Comparison of ENCODE assay signal across 8 cellular contexts in the genomic region with DNA sequence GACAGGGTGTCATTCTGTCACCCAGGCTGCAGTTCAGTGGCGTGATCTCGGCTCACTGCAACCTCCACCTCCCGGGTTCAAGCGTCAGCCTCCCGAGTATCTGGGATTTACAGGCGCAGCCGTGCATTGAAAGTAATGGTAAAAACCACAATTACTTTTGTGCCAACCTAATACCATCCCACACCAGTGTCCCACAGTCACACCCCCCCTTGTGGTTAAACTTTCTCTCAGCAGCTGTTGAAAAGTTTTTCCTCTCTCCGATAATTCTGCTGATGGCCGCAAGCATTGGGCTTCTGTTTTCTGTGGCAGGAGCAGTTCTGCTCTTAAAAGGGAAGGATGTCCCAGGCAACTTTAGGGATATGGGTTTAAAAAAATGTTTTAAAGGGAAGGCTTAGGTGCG. TPM values are rescaled to one million over a fixed set of nuclear protein-coding genes. Genes with fewer than 3 reads are reported as not detected.
DNase-seq lines count a peak whose midpoint lies in the region; ATAC-seq, FAIRE-seq and TF ChIP-seq lines count a peak whose summit lies in the region.

No MANE protein-coding gene starts in this region.

- no peak overlapping the region for H2AFZ ChIP-seq in GM12878 (ENCODE audit: control insufficient read depth, low read depth, low read length)

- no TSS peak for BruUV-seq in GM12878 (replicated peaks; lab: Mats Ljungman, UMichigan)

- TF ChIP-seq RAD21 in GM12878 (IDR thresholded peaks at IDR 0.05; ENCODE audit: insufficient read depth, low read depth, low read length): peak; percentile 38

- 24% methylated on average over 8 of the region's 10 CpGs for WGBS in GM12878 (ENCODE audit: insufficient coverage, insufficient replicate concordance, low lambda C conversion rate, missing lambda C conversion rate)

- in situ Hi-C loops in GM12878 (cut with MboI): no loop called here

- peaks cover 33% of the 10 kb centered on the region for H3K4me1 ChIP-seq in GM12878 (ENCODE audit: control insufficient read depth, insufficient read depth, low read length)
- H3K4me1 ChIP-seq in lower lobe of right lung: peaks cover 9% of the 10 kb centered on the region

- RAD21 ChIA-PET in GM12878 (lab: Charles Lee; ENCODE audit: unreplicated experiment): interaction anchor here (0.7 to 9.6 kb wide), 3 partner anchors 85 to 198 kb away, joined by 3 to 127 read pairs (median 3); no protein-coding TSS in a partner anchor

- DNase-seq in EL (peak; percentile 46), M059J (ENCODE audit: low read depth) (peak; percentile 83), GM12878 (ENCODE audit: low read depth, low spot score) (no peak), lower lobe of right lung (no peak), NCI-H2171 (lab: John Stamatoyannopoulos, UW) (no peak), iPS-NIHi11 (ENCODE audit: low spot score) (no peak)
- no peak for DNase-seq in stimulated activated naive CD4-positive, alpha-beta T cell treated with Interleukin-2 at 50 U/mL for 16 hours (lab: John Stamatoyannopoulos, UW)

- CTCF ChIA-PET in GM12878 (lab: Yijun Ruan, JAX): interaction anchor here (0.6 to 11.9 kb wide), 10 partner anchors 12 to 210 kb away, joined by 3 to 190 read pairs (median 4); a partner anchor contains a TSS

- no peak for FAIRE-seq in GM12878 (lab: Jason Lieb, UNC)

- H3K27ac ChIP-seq in GM12878 (ENCODE audit: control insufficient read depth, insufficient read depth) (no peak overlapping the region), lower lobe of right lung (no peak overlapping the region)

- H3K79me2 ChIP-seq in GM12878 (ENCODE audit: control insufficient read depth, insufficient read depth, low read length): no peaks in the 10 kb centered on the region

- H3K36me3 ChIP-seq in GM12878 (ENCODE audit: control insufficient read depth in 2 of 2, insufficient read depth in 2 of 2, low read length in 1 of 2) (no peaks in the 10 kb centered on the region), lower lobe of right lung (no peaks in the 10 kb centered on the region)

- H3K27me3 ChIP-seq in GM12878 (replicated peaks in 1 of 2; ENCODE audit: control insufficient read depth in 2 of 2, insufficient read depth in 2 of 2, low read length in 1 of 2): no peaks in the 10 kb centered on the region
- no peaks in the 10 kb centered on the region for H3K27me3 ChIP-seq in lower lobe of right lung (ENCODE audit: low read depth)

- H3K9ac ChIP-seq in GM12878 (ENCODE audit: control insufficient read depth, insufficient read depth, low read length): no peak overlapping the region

- intact Hi-C loops in GM12878 (cut with micrococcal nuclease; ENCODE audit: unreplicated experiment): loop anchor here (1.0 kb wide), 1 partner anchor 135 kb away; no protein-coding TSS in a partner anchor
- intact Hi-C loops in lower lobe of right lung (cut with DNase I): loop anchor here (10.0 kb wide), 1 partner anchor 202 kb away; no protein-coding TSS in a partner anchor

- POLR2A ChIA-PET in GM12878 (lab: Charles Lee): interaction anchor here (0.9 kb wide), 1 partner anchor 15 kb away, joined by 3 read pairs; no protein-coding TSS in a partner anchor

- H3K4me3 ChIP-seq in GM12878 (no peak overlapping the region), lower lobe of right lung (no peak overlapping the region)

- ATAC-seq in GM12878: peak; percentile 17; the same call in 2 of the 3 replicates
- peak; percentile 6 to 28 for ATAC-seq in lower lobe of right lung
- ATAC-seq in GM18520 (IDR thresholded peaks at IDR 0.05; ENCODE audit: unreplicated experiment): no peak

- SMC1A ChIA-PET in GM12878 (lab: Charles Lee; ENCODE audit: uncharacterized antibody, unreplicated experiment): interaction anchor here (0.6 to 6.0 kb wide), 7 partner anchors 12 to 198 kb away, joined by 3 to 86 read pairs (median 6); no protein-coding TSS in a partner anchor

- no peaks in the 10 kb centered on the region for H4K20me1 ChIP-seq in GM12878 (ENCODE audit: control insufficient read depth, insufficient read depth)

- TF ChIP-seq POLR2A in GM12878 (IDR thresholded peaks at IDR 0.05; ENCODE audit: low read depth, low read length): no peak

- no peak for TF ChIP-seq EP300 in GM12878 (IDR thresholded peaks at IDR 0.05; ENCODE audit: borderline replicate concordance in 1 of 2, control insufficient read depth in 1 of 2, low read depth in 2 of 2, low read length in 2 of 2)

- H3K4me2 ChIP-seq in GM12878 (ENCODE audit: control insufficient read depth, insufficient read depth): no peak overlapping the region

- TF ChIP-seq CTCF in GM12878 (IDR thresholded peaks at IDR 0.05 in 2 of 3, conservative IDR thresholded peaks at IDR 0.05 in 1 of 3; ENCODE audit: control insufficient read depth in 2 of 3, extremely low read depth in 1 of 3, insufficient read depth in 1 of 3, low read depth in 3 of 3, low read length in 3 of 3) (peak; percentile 38 to 53 (median 53); a peak in 4 of 6 replicates), lower lobe of right lung (IDR thresholded peaks at IDR 0.05) (peak; percentile 38)

- no peaks in the 10 kb centered on the region for H3K9me3 ChIP-seq in GM12878 (replicated peaks; ENCODE audit: control insufficient read depth, insufficient read depth, low read length)
- no peaks in the 10 kb centered on the region for H3K9me3 ChIP-seq in lower lobe of right lung

TF ChIP-seq in GM12878, 131 proteins besides CTCF, POLR2A, EP300 and RAD21 (continues in another document):
- TF ChIP-seq STAT1 (conservative IDR thresholded peaks at IDR 0.05) (no peak), ZZZ3 (IDR thresholded peaks at IDR 0.05; ENCODE audit: control insufficient read depth, insufficient read length, low read depth) (no peak), MEF2A (IDR thresholded peaks at IDR 0.05; ENCODE audit: insufficient read depth, low read depth, low read length) (no peak), YY1 (IDR thresholded peaks at IDR 0.05; ENCODE audit: low read depth, low read length) (0 out of 2 replicates have a peak, but pooled peaks have one; percentile 35), RUNX3 (IDR thresholded peaks at IDR 0.05; ENCODE audit: low read length) (peak; percentile 71)

RNA-seq across cellular contexts. Expression of a gene that starts 6.6 kb away (rescaled TPM):
- total RNA-seq in M059J (2014; rRNA removed; shearing (Covaris generic)): 0.27 TPM in 1 of 2 replicates, not detected in the other
- total RNA-seq in GM12878 (2013; cell fraction: nucleolus; rRNA removed): 220 and 226 TPM in 2 replicates
- total RNA-seq in GM12878 (2014; rRNA removed): 205 and 218 TPM in 2 replicates
- total RNA-seq in GM12878 (2014; rRNA removed; fragmentation: Illumina TruSeq; extraction: Trizol): 162 and 166 TPM in 2 replicates
- 217 TPM in 2 replicates for total RNA-seq in GM12878 (2021)
- 90.0 TPM for polyA plus RNA-seq in GM12878 (2011; ENCODE audit: low read depth)
- 124 and 153 TPM in 2 replicates for polyA plus RNA-seq in GM12878 (2011; rRNA removed)
- 144 and 171 TPM in 2 replicates for polyA plus RNA-seq in GM12878 (2011; cell fraction: cytosol; rRNA removed)
- 154 and 158 TPM in 2 replicates for polyA plus RNA-seq in GM12878 (2011; cell fraction: nucleus; rRNA removed)
- polyA plus RNA-seq in GM12878 (2012): 148 and 154 TPM in 2 replicates
- 104 and 177 TPM in 2 replicates for polyA plus RNA-seq in GM12878 (2014; fragmentation: Illumina TruSeq; extraction: Trizol)
- polyA plus RNA-seq in GM12878 (2014; fragmentation: Nextera tagmentation; extraction: Ambion mirVana): 10 to 100 TPM; 33.4 to 48.7 TPM
- polyA plus RNA-seq in GM12878 (2014; rRNA removed): 242 and 276 TPM in 2 replicates
- polyA plus RNA-seq in GM12878 (2016; fragmentation: Nextera tagmentation; extraction: Ambion mirVana): 100 to 1,000 TPM; 195 to 218 TPM
- 76.4 and 144 TPM in 2 replicates for polyA minus RNA-seq in GM12878 (2011; rRNA and poly(A)+ RNA removed)
- polyA minus RNA-seq in GM12878 (2011; cell fraction: cytosol; rRNA and poly(A)+ RNA removed): 40.3 and 41.0 TPM in 2 replicates
- 59.7 and 105 TPM in 2 replicates for polyA minus RNA-seq in GM12878 (2011; cell fraction: nucleus; rRNA and poly(A)+ RNA removed)
- total RNA-seq in lower lobe of right lung: 64.7 TPM

RNA-seq across cellular contexts. Expression of a gene that starts 29.0 kb away (rescaled TPM):
- total RNA-seq in M059J (2014; rRNA removed; shearing (Covaris generic)): 223 and 331 TPM in 2 replicates
- total RNA-seq in GM12878 (2013; cell fraction: nucleolus; rRNA removed): 153 and 162 TPM in 2 replicates
- 255 and 283 TPM in 2 replicates for total RNA-seq in GM12878 (2014; rRNA removed)
- 241 and 253 TPM in 2 replicates for total RNA-seq in GM12878 (2014; rRNA removed; fragmentation: Illumina TruSeq; extraction: Trizol)
- 320 and 334 TPM in 2 replicates for total RNA-seq in GM12878 (2021)
- 149 TPM for polyA plus RNA-seq in GM12878 (2011; ENCODE audit: low read depth)
- 402 and 443 TPM in 2 replicates for polyA plus RNA-seq in GM12878 (2011; rRNA removed)
- 430 and 438 TPM in 2 replicates for polyA plus RNA-seq in GM12878 (2011; cell fraction: cytosol; rRNA removed)
- 255 and 292 TPM in 2 replicates for polyA plus RNA-seq in GM12878 (2011; cell fraction: nucleus; rRNA removed)
- 267 and 268 TPM in 2 replicates for polyA plus RNA-seq in GM12878 (2012)
- 162 and 253 TPM in 2 replicates for polyA plus RNA-seq in GM12878 (2014; fragmentation: Illumina TruSeq; extraction: Trizol)
- 10 to 100 TPM in 1 of 2 experiments, 1 to 10 TPM in 1; 9.9 to 23.8 TPM for polyA plus RNA-seq in GM12878 (2014; fragmentation: Nextera tagmentation; extraction: Ambion mirVana)
- 330 and 336 TPM in 2 replicates for polyA plus RNA-seq in GM12878 (2014; rRNA removed)
- polyA plus RNA-seq in GM12878 (2016; fragmentation: Nextera tagmentation; extraction: Ambion mirVana): 100 to 1,000 TPM; 262 to 286 TPM
- 256 and 304 TPM in 2 replicates for polyA minus RNA-seq in GM12878 (2011; rRNA and poly(A)+ RNA removed)
- 121 and 139 TPM in 2 replicates for polyA minus RNA-seq in GM12878 (2011; cell fraction: cytosol; rRNA and poly(A)+ RNA removed)
- 67.6 and 79.7 TPM in 2 replicates for polyA minus RNA-seq in GM12878 (2011; cell fraction: nucleus; rRNA and poly(A)+ RNA removed)
- 210 TPM for total RNA-seq in lower lobe of right lung

RNA-seq across cellular contexts. Expression of a gene that starts 51.0 kb away (rescaled TPM):
- total RNA-seq in M059J (2014; rRNA removed; shearing (Covaris generic)): 72.9 and 105 TPM in 2 replicates
- 17.6 and 17.8 TPM in 2 replicates for total RNA-seq in GM12878 (2013; cell fraction: nucleolus; rRNA removed)
- total RNA-seq in GM12878 (2014; rRNA removed): 95.3 and 95.8 TPM in 2 replicates
- total RNA-seq in GM12878 (2014; rRNA removed; fragmentation: Illumina TruSeq; extraction: Trizol): 87.5 and 91.9 TPM in 2 replicates
- 73.3 and 73.5 TPM in 2 replicates for total RNA-seq in GM12878 (2021)
- polyA plus RNA-seq in GM12878 (2011; ENCODE audit: low read depth): 29.8 TPM
- polyA plus RNA-seq in GM12878 (2011; rRNA removed): 47.0 and 69.3 TPM in 2 replicates
- 67.8 and 85.5 TPM in 2 replicates for polyA plus RNA-seq in GM12878 (2011; cell fraction: cytosol; rRNA removed)
- polyA plus RNA-seq in GM12878 (2011; cell fraction: nucleus; rRNA removed): 18.8 and 27.6 TPM in 2 replicates
- polyA plus RNA-seq in GM12878 (2012): 37.5 and 41.6 TPM in 2 replicates
- polyA plus RNA-seq in GM12878 (2014; fragmentation: Illumina TruSeq; extraction: Trizol): 108 and 121 TPM in 2 replicates
- 10 to 100 TPM; 25.8 to 45.2 TPM for polyA plus RNA-seq in GM12878 (2014; fragmentation: Nextera tagmentation; extraction: Ambion mirVana)
- polyA plus RNA-seq in GM12878 (2014; rRNA removed): 89.9 and 92.7 TPM in 2 replicates
- 100 to 1,000 TPM; 135 to 145 TPM for polyA plus RNA-seq in GM12878 (2016; fragmentation: Nextera tagmentation; extraction: Ambion mirVana)
- 85.6 and 92.8 TPM in 2 replicates for polyA minus RNA-seq in GM12878 (2011; rRNA and poly(A)+ RNA removed)
- polyA minus RNA-seq in GM12878 (2011; cell fraction: cytosol; rRNA and poly(A)+ RNA removed): 34.7 and 43.0 TPM in 2 replicates
- 12.7 and 23.5 TPM in 2 replicates for polyA minus RNA-seq in GM12878 (2011; cell fraction: nucleus; rRNA and poly(A)+ RNA removed)
- 18.5 TPM for total RNA-seq in lower lobe of right lung

Comparison
In these comparisons a context has a peak if more than half of its experiments do, and no peak if none do; other contexts are left out.
1. DNase-seq: peak in EL (single experiment) and M059J (single experiment); none in GM12878 (single experiment), lower lobe of right lung (single experiment), NCI-H2171 (single experiment), stimulated activated naive CD4-positive, alpha-beta T cell treated with Interleukin-2 at 50 U/mL for 16 hours (single experiment) and iPS-NIHi11 (single experiment).
2. RNA of a gene that starts 6.6 kb away (total RNA-seq): 162 to 226 TPM in GM12878 and 64.7 TPM in lower lobe of right lung (single experiment); 0.27 TPM in M059J; every median in the first group is over 10 times any median in the second.